In genomic region chr14:26984318-26985177, GRCh38 we compare ENCODE assay signal across 8 cellular contexts.
DNase-seq lines count a peak whose midpoint lies in the region; ATAC-seq and TF ChIP-seq lines count a peak whose summit lies in the region.

No MANE protein-coding gene starts in this region.

- RAD21 ChIA-PET in HCT116 (lab: Charles Lee; ENCODE audit: low non-redundant PET in 1 of 2, low total read pairs in 2 of 2, uncharacterized antibody in 2 of 2, unreplicated experiment in 2 of 2) = no interaction called here

- H4K20me1 ChIP-seq in HCT116 (ENCODE audit: insufficient read depth) = no peaks in the 10 kb centered on the region; the same call in 1 of the 2 replicates
- H4K20me1 ChIP-seq in smooth muscle cell (ENCODE audit: low read depth) = no peaks in the 10 kb centered on the region

- CTCF ChIA-PET in HCT116 (lab: Charles Lee) = no interaction called here

- no peak for TF ChIP-seq RAD21 in HCT116 (IDR thresholded peaks at IDR 0.05; ENCODE audit: low read depth)

- H3K9me2 ChIP-seq in HCT116 (ENCODE audit: insufficient read depth) = no peaks in the 10 kb centered on the region

- intact Hi-C loops in HCT116 (cut with micrococcal nuclease) = no loop called here

- H3K36me3 ChIP-seq in HCT116 (ENCODE audit: control insufficient read depth in 1 of 2, insufficient read depth in 2 of 2, low read length in 2 of 2) (no peaks in the 10 kb centered on the region), smooth muscle cell (ENCODE audit: low read depth) (no peaks in the 10 kb centered on the region)

- no peak overlapping the region for H2AFZ ChIP-seq in HCT116 (ENCODE audit: low read depth, low read length, poor library complexity, severe bottlenecking)
- H2AFZ ChIP-seq in smooth muscle cell (ENCODE audit: low read depth) = peak overlapping the region; percentile 65

- H3K27me3 ChIP-seq in HCT116 (ENCODE audit: insufficient read depth, low read length) (no peaks in the 10 kb centered on the region), smooth muscle cell (ENCODE audit: low read depth) (no peaks in the 10 kb centered on the region)

- H3K4me2 ChIP-seq in HCT116 (ENCODE audit: low read length) (no peak overlapping the region), smooth muscle cell (peak overlapping the region; percentile 26)

- peak; percentile 52 for DNase-seq in D341Med (ENCODE audit: low spot score)
- peak; percentile 4 for DNase-seq in HCT116 (ENCODE audit: low read depth, low spot score)
- DNase-seq in NCI-H2227 (lab: John Stamatoyannopoulos, UW; ENCODE audit: unreplicated experiment) = peak; percentile 78
- peak; percentile 12 for DNase-seq in amniotic stem cell (lab: John Stamatoyannopoulos, UW)
- peak; percentile 65 to 66 for DNase-seq in hippocampal formation (lab: John Stamatoyannopoulos, UW)
- no peak for DNase-seq in smooth muscle cell (lab: John Stamatoyannopoulos, UW; ENCODE audit: unreplicated experiment)
- DNase-seq in NK-92 (lab: John Stamatoyannopoulos, UW; ENCODE audit: unreplicated experiment) = no peak
- DNase-seq in hepatic stellate cell (ENCODE audit: low spot score) = no peak

- TF ChIP-seq CTCF in HCT116 (IDR thresholded peaks at IDR 0.05 in 2 of 3, conservative IDR thresholded peaks at IDR 0.05 in 1 of 3; ENCODE audit: borderline replicate concordance in 1 of 3, insufficient read depth in 1 of 3, low read depth in 2 of 3, low read length in 2 of 3) (peak in 2 of 3 experiments; percentile 55 to 59; a peak in 4 of 6 replicates), smooth muscle cell (IDR thresholded peaks at IDR 0.05; ENCODE audit: borderline replicate concordance, insufficient read depth, poor library complexity, severe bottlenecking) (peak; percentile 80)

- H3K27ac ChIP-seq in HCT116 (ENCODE audit: low read depth, low read length) = no peak overlapping the region
- no peak overlapping the region for H3K27ac ChIP-seq in smooth muscle cell (ENCODE audit: low read depth)

- H3K4me3 ChIP-seq in HCT116 (replicated peaks in 1 of 2; ENCODE audit: low read depth in 1 of 2, low read length in 2 of 2) (no peak overlapping the region), smooth muscle cell (no peak overlapping the region)

- peaks cover 7 to 16% of the 10 kb centered on the region in 2 experiments; a peak in 3 of 4 replicates for H3K9me3 ChIP-seq in HCT116 (ENCODE audit: control insufficient read depth in 1 of 2, insufficient read depth in 1 of 2, low read depth in 1 of 2, low read length in 2 of 2)
- H3K9me3 ChIP-seq in smooth muscle cell (replicated peaks; ENCODE audit: low read depth) = no peaks in the 10 kb centered on the region

- TF ChIP-seq POLR2A in HCT116 (IDR thresholded peaks at IDR 0.05; ENCODE audit: borderline replicate concordance, extremely low read depth, insufficient read depth, insufficient read length) = no peak

- H3K79me2 ChIP-seq in HCT116 (ENCODE audit: insufficient read depth, low read length) = no peaks in the 10 kb centered on the region
- H3K79me2 ChIP-seq in smooth muscle cell (ENCODE audit: low read depth) = no peaks in the 10 kb centered on the region

- no TSS peak for BruUV-seq in HCT116 (replicated peaks; lab: Mats Ljungman, UMichigan)

- no peak overlapping the region for H3K9ac ChIP-seq in HCT116 (ENCODE audit: low read length)
- no peak overlapping the region for H3K9ac ChIP-seq in smooth muscle cell (ENCODE audit: low read depth)

- no peaks in the 10 kb centered on the region for H3F3A ChIP-seq in smooth muscle cell (ENCODE audit: low read depth)

- POLR2A ChIA-PET in HCT116 (lab: Charles Lee) = no interaction called here

- 33% methylated on average over 9 of the region's 9 CpGs for WGBS in smooth muscle cell (ENCODE audit: low lambda C conversion rate)

- H3K4me1 ChIP-seq in HCT116 (ENCODE audit: control insufficient read depth in 1 of 2, insufficient read depth in 2 of 2, low read length in 2 of 2) = no peaks in the 10 kb centered on the region
- no peaks in the 10 kb centered on the region for H3K4me1 ChIP-seq in smooth muscle cell (ENCODE audit: low read depth)

- no peak for ATAC-seq in HCT116

TF ChIP-seq in HCT116, 20 proteins besides CTCF, POLR2A, EP300 and RAD21:
- no peak for TF ChIP-seq FOSL1 (IDR thresholded peaks at IDR 0.05; ENCODE audit: low read depth)
- TF ChIP-seq EGR1 (IDR thresholded peaks at IDR 0.05; ENCODE audit: low read depth) = no peak

Comparison
In these comparisons a context has a peak if more than half of its experiments do, and no peak if none do; other contexts are left out.
1. DNase-seq: peak in D341Med (single experiment), HCT116 (single experiment), NCI-H2227 (single experiment), amniotic stem cell (single experiment) and hippocampal formation (2 of 2); none in smooth muscle cell (single experiment), NK-92 (single experiment) and hepatic stellate cell (single experiment).